In the genomic region with DNA sequence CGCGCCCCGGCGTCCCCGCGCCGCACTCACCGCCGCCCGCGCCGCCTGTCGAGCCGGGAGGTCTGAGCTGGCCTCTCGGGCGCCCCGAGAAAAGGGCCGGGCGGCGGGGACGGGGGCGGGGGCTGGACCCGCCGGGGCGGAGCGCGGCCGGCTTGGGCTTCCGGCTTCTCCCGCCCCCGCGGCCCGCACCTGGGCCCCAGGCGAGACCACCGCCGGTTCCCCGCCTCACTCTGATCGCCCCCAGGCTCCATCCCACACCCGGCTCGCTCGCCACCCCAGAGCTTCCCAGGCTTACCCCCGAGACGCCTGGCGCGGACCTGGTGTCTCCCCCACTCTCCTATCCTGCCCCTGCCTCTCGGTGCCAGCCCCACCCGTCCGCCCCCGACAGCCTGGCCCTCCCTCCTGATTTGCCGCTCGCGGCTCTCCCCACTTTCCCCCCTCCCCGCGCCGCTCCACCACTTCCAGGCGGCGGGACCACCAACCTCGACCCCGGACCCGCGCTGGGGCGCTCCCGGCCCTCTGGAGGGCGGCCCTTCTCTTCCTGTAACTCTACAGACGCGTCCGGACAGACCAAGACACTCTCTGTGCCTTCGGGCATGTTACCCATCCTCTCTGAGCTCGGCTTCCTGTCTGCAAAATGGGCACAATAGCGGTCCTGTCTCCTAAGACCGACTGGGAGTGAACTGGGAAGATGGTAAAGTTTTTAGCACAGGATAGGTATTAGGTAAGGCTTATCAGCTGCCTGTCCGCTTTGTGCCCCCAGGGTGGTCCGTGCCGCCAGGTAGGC, we compare ENCODE assay signal across 8 cellular contexts. TPM values are rescaled to one million over a fixed set of nuclear protein-coding genes. Genes with fewer than 3 reads are reported as not detected.
DNase-seq lines count a peak whose midpoint lies in the region; ATAC-seq and TF ChIP-seq lines count a peak whose summit lies in the region.

LITAF (minus strand) TSS at position 64 of the 787 bp plus-strand sequence. CDS start 30,189 bp downstream, outside the sequence.

- H3K27me3 ChIP-seq in thyroid gland: no peaks in the 10 kb centered on the region

- H3K27me3 Mint-ChIP-seq in neural crest cell (ENCODE audit: low read depth): peaks cover 6% of the 10 kb centered on the region

- intact Hi-C loops in thyroid gland (cut with DNase I): no loop called here

- H3K4me3 Mint-ChIP-seq in neural crest cell: peak within 1 kb of the TSS; percentile 92

- DNase-seq in NCI-H2081 (lab: John Stamatoyannopoulos, UW) (peak; percentile 9 to 41), NCI-H2081 treated with DMSO at 0.1 percent for 48 hours (lab: John Stamatoyannopoulos, UW) (no peak), NOMO-1 treated with dmso at 0.1 percent for 144 hours (lab: John Stamatoyannopoulos, UW; ENCODE audit: unreplicated experiment) (peak; percentile 6), fibroblast of pulmonary artery (ENCODE audit: low read depth) (peak; percentile 48), neural crest cell (ENCODE audit: low read depth, low spot score) (peak; percentile 41), thyroid gland (peak; percentile 71 to 74)
- DNase-seq in activated T-helper 9 cell treated with anti-CD3 and anti-CD28 coated beads, Interleukin-2, amount 50 U/mL, for 16 hours (ENCODE audit: low read depth): peak; percentile 45

- H3K27ac Mint-ChIP-seq in neural crest cell (ENCODE audit: unreplicated experiment): peak within 1 kb of the TSS; percentile 14

- H3K9me3 Mint-ChIP-seq in neural crest cell: no peaks in the 10 kb centered on the region

- WGBS in thyroid gland, 2 donors: 8 to 24% methylated on average over 7 to 50 of the region's 74 CpGs

- TF ChIP-seq POLR2A in thyroid gland (IDR thresholded peaks at IDR 0.05): peak; percentile 28 to 88

- H3K4me1 Mint-ChIP-seq in neural crest cell: peaks cover 40% of the 10 kb centered on the region

- peaks cover 36 to 40% of the 10 kb centered on the region in 2 donors for H3K4me1 ChIP-seq in thyroid gland

- H3K9me3 ChIP-seq in thyroid gland: no peaks in the 10 kb centered on the region

- no peaks in the 10 kb centered on the region for H3K36me3 Mint-ChIP-seq in neural crest cell (ENCODE audit: low read depth)

- peak; percentile 40 for ATAC-seq in HG02840 (IDR thresholded peaks at IDR 0.05; ENCODE audit: low FRiP score, unreplicated experiment)

- peak within 1 kb of the TSS; percentile 78 for H3K4me3 ChIP-seq in fibroblast of pulmonary artery (replicated peaks; ENCODE audit: low read depth, low read length)
- H3K4me3 ChIP-seq in thyroid gland (replicated peaks in 1 of 3): peak within 1 kb of the TSS; percentile 69 to 83 (median 79)

- TF ChIP-seq CTCF in fibroblast of pulmonary artery (IDR thresholded peaks at IDR 0.05; ENCODE audit: low read length, missing control alignments): no peak
- no peak for TF ChIP-seq CTCF in neural crest cell (conservative IDR thresholded peaks at IDR 0.05)
- no peak for TF ChIP-seq CTCF in thyroid gland (IDR thresholded peaks at IDR 0.05)

- H3K36me3 ChIP-seq in thyroid gland: no peaks in the 10 kb centered on the region

- peak within 1 kb of the TSS; percentile 98 to 99 (median 98) for H3K27ac ChIP-seq in thyroid gland

RNA-seq across cellular contexts. Expression of gene LITAF, which starts in this region (rescaled TPM):
- total RNA-seq in neural crest cell (62.9 and 69.7 TPM in 2 replicates), thyroid gland (100 to 1,000 TPM; 101 to 136 (median 112) TPM)
